Comparison of ENCODE assay signal across 22 cellular contexts in the genomic region with DNA sequence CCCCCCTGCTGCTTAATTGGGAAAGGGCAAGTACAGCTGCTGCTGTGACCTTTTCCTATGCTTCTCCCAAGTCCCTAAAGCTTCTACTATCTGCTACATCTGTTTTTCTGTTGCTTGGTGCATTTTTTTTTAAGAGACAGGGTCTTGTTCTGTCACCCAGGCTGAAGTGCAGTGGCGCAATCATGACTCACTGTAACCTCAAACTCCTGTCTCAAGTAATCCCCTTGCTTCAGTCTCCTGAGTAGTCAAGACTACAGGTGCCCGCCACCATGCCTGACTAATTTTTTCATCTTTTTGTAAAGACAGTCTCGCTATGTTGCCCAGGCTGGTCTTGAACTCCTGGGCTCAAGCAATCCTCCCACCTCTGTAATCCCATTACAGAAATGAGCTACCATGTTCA. TPM values are rescaled to one million over a fixed set of nuclear protein-coding genes. Genes with fewer than 3 reads are reported as not detected.
DNase-seq lines count a peak whose midpoint lies in the region; ATAC-seq, FAIRE-seq and TF ChIP-seq lines count a peak whose summit lies in the region.
"Had no signal": no experiment of that assay in that cellular context is flagged by ENCODE, and none has a peak within 500 bp of the region (broad histone marks: within the 10 kb centered on the region; RNA-seq: fewer than 3 reads in every experiment).

No MANE protein-coding gene starts in this region.

- peak; percentile 40 for DNase-seq in ELF-1 (ENCODE audit: low read depth, low spot score)
- DNase-seq in HT1080 (ENCODE audit: low read depth), result peak; percentile 60
- peak; percentile 4 for DNase-seq in RCC 7860 (ENCODE audit: low spot score)
- DNase-seq in kidney epithelial cell (ENCODE audit: low read depth), result peak; percentile 5
- DNase-seq in activated CD8-positive, alpha-beta memory T cell treated with anti-CD3 and anti-CD28 coated beads for 24 hours, result no peak
- no peak for DNase-seq in NCI-H345 (lab: John Stamatoyannopoulos, UW)
- DNase-seq: activated CD8-positive, alpha-beta memory T cell treated with anti-CD3 and anti-CD28 coated beads, Interleukin-2, amount 50 U/mL, for 4 hours; activated effector memory CD4-positive, alpha-beta T cell treated with anti-CD3 and anti-CD28 coated beads, Interleukin-2, amount 50 U/mL, for 16 hours; endodermal cell; hypothalamus; kidney; mesenchymal stem cell; naive thymus-derived CD8-positive, alpha-beta T cell; NCI-H1694; NCI-H226; SHP77 treated with DMSO at 0.1 percent for 48 hours; stimulated activated CD4-positive, alpha-beta T cell treated with anti-CD3 and anti-CD28 coated beads, Interleukin-4, amount 100 ng/mL, for 24 hours had no signal

- no peak overlapping the region for H3K4me3 ChIP-seq in kidney epithelial cell (ENCODE audit: low read depth, low read length)
- H3K4me3 ChIP-seq: skin epidermis had no signal

- TF ChIP-seq CTCF in kidney epithelial cell (IDR thresholded peaks at IDR 0.05; ENCODE audit: insufficient read depth, low read length, poor library complexity, severe bottlenecking), result no peak

- FAIRE-seq in RCC 7860 (lab: Jason Lieb, UNC), result no peak
- FAIRE-seq: kidney, urothelium cell line had no signal

- H3K36me3 ChIP-seq in kidney epithelial cell (ENCODE audit: control insufficient read depth, insufficient read depth, low read length), result no peaks in the 10 kb centered on the region

- peaks cover 2% of the 10 kb centered on the region for H3K27me3 ChIP-seq in kidney epithelial cell (ENCODE audit: control insufficient read depth, insufficient read depth, low read length)

- no peak for ATAC-seq in GM18907 (IDR thresholded peaks at IDR 0.05; ENCODE audit: unreplicated experiment)
- ATAC-seq: naive thymus-derived CD8-positive, alpha-beta T cell had no signal

RNA-seq across cellular contexts. Expression of a gene that starts 39.7 kb away (rescaled TPM):
- total RNA-seq in HT1080 (2014; rRNA removed; shearing (Covaris generic)), result not detected in 2 replicates
- not detected in 2 replicates for polyA plus RNA-seq in HT1080 (2015; cell fraction: cytosol; rRNA removed)
- not detected in 2 replicates for polyA plus RNA-seq in HT1080 (2015; cell fraction: nucleus; rRNA removed)
- total RNA-seq in kidney epithelial cell, result 0.13 TPM in 1 of 2 replicates, not detected in the other
- total RNA-seq: HT-29; kidney; naive thymus-derived CD8-positive, alpha-beta T cell; posterior vena cava had no signal

Comparison
In these comparisons a context has a peak if more than half of its experiments do, and no peak if none do; other contexts are left out.
1. DNase-seq: peak in ELF-1 (single experiment), HT1080 (single experiment), RCC 7860 (single experiment) and kidney epithelial cell (single experiment); none in activated CD8-positive, alpha-beta memory T cell treated with anti-CD3 and anti-CD28 coated beads for 24 hours (single experiment) and NCI-H345 (single experiment).